8 cellular contexts compared by ENCODE assay signal in genomic region chr6:31821301-31822037, GRCh38. TPM values are rescaled to one million over a fixed set of nuclear protein-coding genes. Genes with fewer than 3 reads are reported as not detected.
DNase-seq lines count a peak whose midpoint lies in the region; ATAC-seq and TF ChIP-seq lines count a peak whose summit lies in the region.

No MANE protein-coding gene starts in this region.

- peak overlapping the region; percentile 83 for H3K27ac ChIP-seq in CD4-positive, alpha-beta T cell (ENCODE audit: low read depth, low read length)
- H3K27ac ChIP-seq in epithelial cell of prostate: peak overlapping the region; percentile 96

- H3K4me1 ChIP-seq in mucosa of descending colon (ENCODE audit: low read depth): peaks cover 67% of the 10 kb centered on the region

- peaks cover 54% of the 10 kb centered on the region for H3K4me1 Mint-ChIP-seq in CD4-positive, alpha-beta T cell (ENCODE audit: low read depth)
- peaks cover 70% of the 10 kb centered on the region for H3K4me1 Mint-ChIP-seq in activated CD8-positive, alpha-beta T cell treated with anti-CD3 and anti-CD28 coated beads, Interleukin-2, amount 10 ng/mL, durations not matched to agents 7 days and 5 days (ENCODE audit: low read depth)

- peak; percentile 4 for ATAC-seq in CD4-positive, alpha-beta T cell (ENCODE audit: poor library complexity)
- peak; percentile 42 for ATAC-seq in GM21447 (IDR thresholded peaks at IDR 0.05; ENCODE audit: unreplicated experiment)
- ATAC-seq in activated CD8-positive, alpha-beta T cell treated with anti-CD3 and anti-CD28 coated beads, Interleukin-2, amount 10 ng/mL, durations not matched to agents 7 days and 5 days: peak; percentile 24
- ATAC-seq in mucosa of descending colon: peak; percentile 62
- no peak for ATAC-seq in GM21381 (IDR thresholded peaks at IDR 0.05; ENCODE audit: unreplicated experiment)

- POLR2A ChIA-PET in CD4-positive, alpha-beta T cell (lab: Charles Lee): interaction anchor here (0.6 to 2.7 kb wide), 5 partner anchors 12 to 275 kb away, joined by 3 to 17 read pairs (median 4); partner anchors contain the start of genes LSM2 and VARS1
- POLR2A ChIA-PET in activated CD8-positive, alpha-beta T cell treated with anti-CD3 and anti-CD28 coated beads, Interleukin-2, amount 10 ng/mL, durations not matched to agents 7 days and 5 days (lab: Charles Lee): interaction anchor here (1.2 to 2.4 kb wide), 5 partner anchors 12 to 86 kb away, joined by 3 to 9 read pairs (median 3); partner anchors contain the start of genes CLIC1, LSM2, MSH5 and VARS1

- H3K4me3 ChIP-seq in mucosa of descending colon: peak overlapping the region; percentile 17

- H3K27ac Mint-ChIP-seq in CD4-positive, alpha-beta T cell: peak overlapping the region; percentile 94
- peak overlapping the region; percentile 88 for H3K27ac Mint-ChIP-seq in activated CD8-positive, alpha-beta T cell treated with anti-CD3 and anti-CD28 coated beads, Interleukin-2, amount 10 ng/mL, durations not matched to agents 7 days and 5 days

- H3K27me3 ChIP-seq in CD4-positive, alpha-beta T cell (ENCODE audit: control insufficient read depth, insufficient read depth, low read length): no peaks in the 10 kb centered on the region

- intact Hi-C loops in CD4-positive, alpha-beta T cell (cut with DNase I, micrococcal nuclease): loop anchor here (2.0 kb wide), 2 partner anchors 15 to 93 kb away; partner anchors contain the start of genes DDAH2 (in 1 of the 2) and LSM2 (in 1 of the 2)
- intact Hi-C loops in mucosa of descending colon (cut with DNase I, micrococcal nuclease): no loop called here

- H3K9me3 ChIP-seq in CD4-positive, alpha-beta T cell (ENCODE audit: control insufficient read depth, low read length): no peaks in the 10 kb centered on the region
- H3K9me3 ChIP-seq in mucosa of descending colon: no peaks in the 10 kb centered on the region

- peak in 2 of 10 experiments; percentile 43 to 52 for DNase-seq in CD4-positive, alpha-beta T cell
- peak; percentile 65 for DNase-seq in NCI-H2227 treated with DMSO at 0.1 percent for 48 hours (lab: John Stamatoyannopoulos, UW)
- DNase-seq in activated CD8-positive, alpha-beta T cell treated with anti-CD3 and anti-CD28 coated beads, Interleukin-2, amount 10 ng/mL, durations not matched to agents 7 days and 5 days: peak; percentile 58
- DNase-seq in epithelial cell of prostate (ENCODE audit: low read depth, low spot score): no peak
- DNase-seq in mucosa of descending colon: peak; percentile 93 to 95 (median 93)
- DNase-seq in stimulated activated naive CD4-positive, alpha-beta T cell treated with Interleukin-2 at 50 U/mL for 16 hours (lab: John Stamatoyannopoulos, UW): peak; percentile 69

- H3K36me3 ChIP-seq in mucosa of descending colon (ENCODE audit: low read depth): no peaks in the 10 kb centered on the region

- no peaks in the 10 kb centered on the region for H3K27me3 Mint-ChIP-seq in CD4-positive, alpha-beta T cell
- no peaks in the 10 kb centered on the region for H3K27me3 Mint-ChIP-seq in activated CD8-positive, alpha-beta T cell treated with anti-CD3 and anti-CD28 coated beads, Interleukin-2, amount 10 ng/mL, durations not matched to agents 7 days and 5 days (ENCODE audit: low read depth)

- H3K9me3 Mint-ChIP-seq in CD4-positive, alpha-beta T cell: no peaks in the 10 kb centered on the region
- H3K9me3 Mint-ChIP-seq in activated CD8-positive, alpha-beta T cell treated with anti-CD3 and anti-CD28 coated beads, Interleukin-2, amount 10 ng/mL, durations not matched to agents 7 days and 5 days (ENCODE audit: insufficient read depth): no peaks in the 10 kb centered on the region

- no peak for TF ChIP-seq CTCF in CD4-positive, alpha-beta T cell (IDR thresholded peaks at IDR 0.05)
- TF ChIP-seq CTCF in mucosa of descending colon (IDR thresholded peaks at IDR 0.05): no peak

- H3K36me3 Mint-ChIP-seq in CD4-positive, alpha-beta T cell (ENCODE audit: low read depth): peaks cover 13% of the 10 kb centered on the region
- peaks cover 22% of the 10 kb centered on the region for H3K36me3 Mint-ChIP-seq in activated CD8-positive, alpha-beta T cell treated with anti-CD3 and anti-CD28 coated beads, Interleukin-2, amount 10 ng/mL, durations not matched to agents 7 days and 5 days (ENCODE audit: low read depth)

- CTCF ChIA-PET in CD4-positive, alpha-beta T cell (lab: Charles Lee): no interaction called here
- CTCF ChIA-PET in activated CD8-positive, alpha-beta T cell treated with anti-CD3 and anti-CD28 coated beads, Interleukin-2, amount 10 ng/mL, durations not matched to agents 7 days and 5 days (lab: Charles Lee): interaction anchor here (1.6 kb wide), 1 partner anchor 51 kb away, joined by 5 read pairs; no protein-coding TSS in a partner anchor

- peak overlapping the region; percentile 94 for H3K4me3 Mint-ChIP-seq in CD4-positive, alpha-beta T cell
- H3K4me3 Mint-ChIP-seq in activated CD8-positive, alpha-beta T cell treated with anti-CD3 and anti-CD28 coated beads, Interleukin-2, amount 10 ng/mL, durations not matched to agents 7 days and 5 days: peak overlapping the region; percentile 87

RNA-seq across cellular contexts. Expression of gene HSPA1B, which starts 6.1 kb away (rescaled TPM):
- total RNA-seq in CD4-positive, alpha-beta T cell: 1 to 10 TPM; 8.3 to 9.8 TPM
- total RNA-seq in activated CD8-positive, alpha-beta T cell treated with anti-CD3 and anti-CD28 coated beads, Interleukin-2, amount 10 ng/mL, durations not matched to agents 7 days and 5 days: 10 to 100 TPM; 84.6 to 87.1 TPM
- 100 to 1,000 TPM; 172 to 254 (median 200) TPM for total RNA-seq in mucosa of descending colon

RNA-seq across cellular contexts. Expression of gene HSPA1A, which starts 6.1 kb away (rescaled TPM):
- total RNA-seq in CD4-positive, alpha-beta T cell: 1 to 10 TPM; 8.1 to 9.8 TPM
- 10 to 100 TPM; 75.6 to 75.7 TPM for total RNA-seq in activated CD8-positive, alpha-beta T cell treated with anti-CD3 and anti-CD28 coated beads, Interleukin-2, amount 10 ng/mL, durations not matched to agents 7 days and 5 days
- 100 to 1,000 TPM in 2 of 3 donors, 10 to 100 TPM in 1; 73.6 to 274 (median 107) TPM for total RNA-seq in mucosa of descending colon

RNA-seq across cellular contexts. Expression of gene HSPA1L, which starts 6.4 kb away (rescaled TPM):
- total RNA-seq in CD4-positive, alpha-beta T cell: 1 to 10 TPM; 1.7 to 1.8 TPM
- total RNA-seq in activated CD8-positive, alpha-beta T cell treated with anti-CD3 and anti-CD28 coated beads, Interleukin-2, amount 10 ng/mL, durations not matched to agents 7 days and 5 days: 1 to 10 TPM; 3.0 to 3.1 TPM
- 1 to 10 TPM; 1.2 to 3.4 (median 1.3) TPM for total RNA-seq in mucosa of descending colon

RNA-seq across cellular contexts. Expression of gene LSM2, which starts 14.7 kb away (rescaled TPM):
- 10 to 100 TPM; 12.6 to 13.7 TPM for total RNA-seq in CD4-positive, alpha-beta T cell
- 100 to 1,000 TPM; 123 to 128 TPM for total RNA-seq in activated CD8-positive, alpha-beta T cell treated with anti-CD3 and anti-CD28 coated beads, Interleukin-2, amount 10 ng/mL, durations not matched to agents 7 days and 5 days
- 10 to 100 TPM; 21.7 to 35.5 (median 33.8) TPM for total RNA-seq in mucosa of descending colon

RNA-seq across cellular contexts. Expression of gene VARS1, which starts 25.9 kb away (rescaled TPM):
- 10 to 100 TPM; 43.9 to 44.2 TPM for total RNA-seq in CD4-positive, alpha-beta T cell
- total RNA-seq in activated CD8-positive, alpha-beta T cell treated with anti-CD3 and anti-CD28 coated beads, Interleukin-2, amount 10 ng/mL, durations not matched to agents 7 days and 5 days: 100 to 1,000 TPM; 114 to 115 TPM
- total RNA-seq in mucosa of descending colon: 10 to 100 TPM; 41.7 to 65.8 (median 45.0) TPM

Comparison
In these comparisons a context has a peak if more than half of its experiments do, and no peak if none do; other contexts are left out.
1. RNA of gene HSPA1B, which starts 6.1 kb away (total RNA-seq): 172 to 254 TPM in mucosa of descending colon and 84.6 to 87.1 TPM in activated CD8-positive, alpha-beta T cell treated with anti-CD3 and anti-CD28 coated beads, Interleukin-2, amount 10 ng/mL, durations not matched to agents 7 days and 5 days; 8.3 to 9.8 TPM in CD4-positive, alpha-beta T cell; every median in the first group is over 4 times any median in the second.
2. RNA of gene HSPA1A, which starts 6.1 kb away (total RNA-seq): 73.6 to 274 TPM in mucosa of descending colon and 75.6 to 75.7 TPM in activated CD8-positive, alpha-beta T cell treated with anti-CD3 and anti-CD28 coated beads, Interleukin-2, amount 10 ng/mL, durations not matched to agents 7 days and 5 days; 8.1 to 9.8 TPM in CD4-positive, alpha-beta T cell; every median in the first group is over 4 times any median in the second.
3. intact Hi-C loops: an anchor here in CD4-positive, alpha-beta T cell (2.0 kb wide); none called in mucosa of descending colon.